In the genomic region with DNA sequence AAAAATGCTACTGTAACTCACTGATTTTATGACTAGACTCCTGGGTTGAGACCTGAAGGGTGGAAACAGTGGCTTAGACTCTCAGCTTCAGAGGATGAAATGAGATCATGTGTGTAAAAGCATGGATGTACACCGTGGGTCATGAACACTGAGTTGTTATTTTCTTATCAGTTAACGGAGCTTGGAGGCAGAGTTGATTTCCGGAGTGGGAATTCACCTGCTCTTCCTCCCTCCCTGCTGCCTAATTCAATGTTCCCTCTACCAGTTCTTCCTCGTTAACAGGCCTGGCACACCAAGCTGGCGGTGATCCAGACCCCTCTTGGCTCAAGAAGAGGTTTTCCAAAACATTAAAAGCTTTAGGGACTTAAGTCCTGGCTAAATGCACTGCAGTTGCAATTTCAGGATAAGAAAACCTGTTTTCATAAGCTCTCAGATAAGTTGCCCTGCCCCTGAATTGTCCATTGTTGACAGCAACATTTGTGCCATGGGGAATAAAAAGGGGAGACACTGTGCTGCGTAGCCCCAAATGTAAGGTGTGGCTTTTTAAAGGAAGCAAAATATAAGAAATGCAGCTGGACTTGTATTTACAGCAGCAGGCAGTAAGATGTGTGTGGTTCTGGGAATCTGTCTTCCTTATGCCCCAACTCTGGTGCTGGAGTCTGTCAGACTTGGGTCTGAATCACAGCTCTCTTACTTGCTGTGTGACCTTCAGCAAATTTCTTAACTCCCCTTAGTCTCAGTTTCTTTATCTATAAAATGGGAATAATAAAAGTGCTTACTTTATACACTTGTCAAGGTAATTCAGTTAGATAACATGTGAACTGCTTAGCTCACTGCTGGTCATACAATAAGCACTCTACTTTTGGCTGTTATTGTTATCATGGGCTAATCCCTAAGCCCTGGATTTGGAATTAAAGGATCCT, we compare ENCODE assay signal across 12 cellular contexts. TPM values are rescaled to one million over a fixed set of nuclear protein-coding genes. Genes with fewer than 3 reads are reported as not detected.
DNase-seq lines count a peak whose midpoint lies in the region; ATAC-seq and TF ChIP-seq lines count a peak whose summit lies in the region.
"Had no signal": no experiment of that assay in that cellular context is flagged by ENCODE, and none has a peak within 500 bp of the region (broad histone marks: within the 10 kb centered on the region; RNA-seq: fewer than 3 reads in every experiment).

No MANE protein-coding gene starts in this region.

- H3K27me3 Mint-ChIP-seq in CD14-positive monocyte (ENCODE audit: low read depth in 3 of 3) = peaks cover 0 to under 1% (median 0%) of the 10 kb centered on the region in 3 donors
- H3K27me3 Mint-ChIP-seq in effector memory CD8-positive, alpha-beta T cell = no peaks in the 10 kb centered on the region

- 10 to 13% (median 11%) methylated on average over 6 of the region's 6 CpGs for WGBS in heart left ventricle, 4 donors
- WGBS in stomach, 5 donors = 9 to 31% (median 16%) methylated on average over 6 of the region's 6 CpGs

- H3K4me3 ChIP-seq in heart left ventricle = no peak overlapping the region
- no peak overlapping the region for H3K4me3 ChIP-seq in stomach
- H3K4me3 ChIP-seq: breast epithelium had no signal

- TF ChIP-seq EP300 in stomach (IDR thresholded peaks at IDR 0.05) = no peak

- H3K4me3 Mint-ChIP-seq in CD14-positive monocyte = no peak overlapping the region
- H3K4me3 Mint-ChIP-seq in effector memory CD8-positive, alpha-beta T cell = no peak overlapping the region

- intact Hi-C loops in heart left ventricle (cut with DNase I) (no loop called here), stomach (cut with DNase I; ENCODE audit: low total_unique reads) (no loop called here), CD14-positive monocyte (cut with micrococcal nuclease) (no loop called here)

- ATAC-seq in heart left ventricle (peak; percentile 43 to 72 (median 66)), HG03432 (IDR thresholded peaks at IDR 0.05; ENCODE audit: unreplicated experiment) (no peak)
- ATAC-seq in effector memory CD8-positive, alpha-beta T cell (replicated peaks) = no peak

- peak overlapping the region; percentile 7 to 72 (median 54) for H3K27ac ChIP-seq in heart left ventricle
- H3K27ac ChIP-seq in stomach = peak overlapping the region in 4 of 5 donors; percentile 50 to 75 (median 60)
- H3K27ac ChIP-seq: breast epithelium had no signal

- TF ChIP-seq CTCF in heart left ventricle (IDR thresholded peaks at IDR 0.05) = no peak
- TF ChIP-seq CTCF in stomach (IDR thresholded peaks at IDR 0.05) = no peak
- TF ChIP-seq CTCF in CD14-positive monocyte (IDR thresholded peaks at IDR 0.05) = no peak

- peaks cover 2 to 5% of the 10 kb centered on the region in 2 donors for H3K36me3 Mint-ChIP-seq in CD14-positive monocyte
- H3K36me3 Mint-ChIP-seq in effector memory CD8-positive, alpha-beta T cell (ENCODE audit: insufficient read depth) = no peaks in the 10 kb centered on the region

- H3K36me3 ChIP-seq in heart left ventricle (no peaks in the 10 kb centered on the region), stomach (no peaks in the 10 kb centered on the region)
- H3K36me3 ChIP-seq: breast epithelium had no signal

- H3K4me1 ChIP-seq in heart left ventricle (peaks cover 0 to 59% (median 40%) of the 10 kb centered on the region in 12 donors), stomach (peaks cover 39 to 82% (median 65%) of the 10 kb centered on the region in 4 donors)

- no peaks in the 10 kb centered on the region for H3K9me3 Mint-ChIP-seq in CD14-positive monocyte
- H3K9me3 Mint-ChIP-seq in effector memory CD8-positive, alpha-beta T cell = no peaks in the 10 kb centered on the region

- peak overlapping the region in 1 of 7 donors; percentile 51 for H3K27ac Mint-ChIP-seq in CD14-positive monocyte
- no peak overlapping the region for H3K27ac Mint-ChIP-seq in effector memory CD8-positive, alpha-beta T cell

- H3K9me3 ChIP-seq in heart left ventricle = no peaks in the 10 kb centered on the region
- no peaks in the 10 kb centered on the region for H3K9me3 ChIP-seq in stomach
- H3K9me3 ChIP-seq: breast epithelium had no signal

- no peak for TF ChIP-seq POLR2A in heart left ventricle (IDR thresholded peaks at IDR 0.05)
- TF ChIP-seq POLR2A in stomach (IDR thresholded peaks at IDR 0.05) = no peak

- DNase-seq in NCI-H1048 (lab: John Stamatoyannopoulos, UW) = peak; percentile 28
- peak; percentile 90 for DNase-seq in NCI-H82 treated with DMSO at 0.1 percent for 48 hours (lab: John Stamatoyannopoulos, UW; ENCODE audit: unreplicated experiment)
- peak; percentile 65 to 81 (median 78) for DNase-seq in heart left ventricle
- DNase-seq in stomach = peak; percentile 91
- no peak for DNase-seq in retina
- DNase-seq in CD14-positive monocyte (ENCODE audit: low spot score) = no peak
- DNase-seq in effector memory CD8-positive, alpha-beta T cell = no peak
- DNase-seq: H7; stimulated activated naive CD4-positive, alpha-beta T cell had no signal

- H3K4me1 Mint-ChIP-seq in CD14-positive monocyte = peaks cover 30% of the 10 kb centered on the region
- H3K4me1 Mint-ChIP-seq in effector memory CD8-positive, alpha-beta T cell (ENCODE audit: low read depth in 2 of 2) = peaks cover 0 to 8% of the 10 kb centered on the region in 2 donors

- H3K27me3 ChIP-seq in heart left ventricle (no peaks in the 10 kb centered on the region), stomach (no peaks in the 10 kb centered on the region)
- H3K27me3 ChIP-seq: breast epithelium had no signal

RNA-seq across cellular contexts. Expression of a gene that starts 9.9 kb away (rescaled TPM):
- 10 to 100 TPM in 2 of 9 donors, 1 to 10 TPM in 7; 3.3 to 16.3 (median 6.4) TPM for total RNA-seq in heart left ventricle
- polyA plus RNA-seq in heart left ventricle = 1 to 10 TPM; 3.7 to 7.3 TPM
- total RNA-seq in stomach = 10 to 100 TPM; 23.2 to 75.3 (median 65.2) TPM
- 10 to 100 TPM; 13.9 to 32.7 (median 18.2) TPM for polyA plus RNA-seq in stomach
- polyA plus RNA-seq in CD14-positive monocyte = 1 to 10 TPM; 7.1 to 10.0 TPM

RNA-seq across cellular contexts. Expression of a gene that starts 49.2 kb away (rescaled TPM):
- 10 to 100 TPM in 3 of 9 donors, 1 to 10 TPM in 6; 2.2 to 16.7 (median 7.4) TPM for total RNA-seq in heart left ventricle
- polyA plus RNA-seq in heart left ventricle = 1 to 10 TPM; 3.2 to 5.5 TPM
- 10 to 100 TPM in 1 of 5 donors, 1 to 10 TPM in 2, not detected in 2; 1.8 to 27.2 (median 1.9) TPM for total RNA-seq in stomach
- polyA plus RNA-seq in stomach = under 1 TPM; 0.15 to 0.25 (median 0.25) TPM
- polyA plus RNA-seq in CD14-positive monocyte = not detected
- total RNA-seq: mononuclear cell had no signal

Comparison
In these comparisons a context has a peak if more than half of its experiments do, and no peak if none do; other contexts are left out.
1. DNase-seq: peak in NCI-H1048 (single experiment), NCI-H82 treated with DMSO at 0.1 percent for 48 hours (single experiment), heart left ventricle (5 of 5) and stomach (single experiment); none in retina (single experiment), CD14-positive monocyte (single experiment) and effector memory CD8-positive, alpha-beta T cell (0 of 3).
2. ATAC-seq: peak in heart left ventricle (4 of 4); none in effector memory CD8-positive, alpha-beta T cell (single experiment) and HG03432 (single experiment).